Comparison of ENCODE assay signal across 8 cellular contexts in genomic region chr9:99253772-99254431, GRCh38. TPM values are rescaled to one million over a fixed set of nuclear protein-coding genes. Genes with fewer than 3 reads are reported as not detected.
DNase-seq lines count a peak whose midpoint lies in the region; ATAC-seq, FAIRE-seq and TF ChIP-seq lines count a peak whose summit lies in the region.

No MANE protein-coding gene starts in this region.

- no peaks in the 10 kb centered on the region for H3K79me2 ChIP-seq in K562 (ENCODE audit: control insufficient read depth, insufficient read depth, low read length)

- in situ Hi-C loops in K562 (cut with MboI), result loop anchor here (25.0 kb wide), 1 partner anchor 758 kb away; no protein-coding TSS in a partner anchor

- H3K4me3 Mint-ChIP-seq in T-helper 1 cell treated with Interleukin-12 subunit alpha and Interleukin-12 subunit beta and Interleukin-4 antibody, amounts not matched to agents 30 μg/mL and 1 μg/mL, for 36 hours, result peak overlapping the region; percentile 66

- peak; percentile 99 for FAIRE-seq in GM18507 (lab: Jason Lieb, UNC)
- FAIRE-seq in K562 (lab: Jason Lieb, UNC), result no peak

- no peak for TF ChIP-seq CTCF in K562 (IDR thresholded peaks at IDR 0.05 in 2 of 3, conservative IDR thresholded peaks at IDR 0.05 in 1 of 3; ENCODE audit: insufficient read depth in 2 of 3, low read depth in 1 of 3, low read length in 3 of 3)

- peak overlapping the region in 1 of 2 experiments; percentile 46; a peak in 2 of 4 replicates for H3K9ac ChIP-seq in K562 (ENCODE audit: insufficient read depth in 1 of 2, low read depth in 2 of 2, low read length in 2 of 2)

- no TSS peak for BruUV-seq in K562 (replicated peaks; lab: Mats Ljungman, UMichigan)

- no peak overlapping the region for H3K4me3 ChIP-seq in K562

- H4K20me1 ChIP-seq in K562 (replicated peaks; ENCODE audit: control insufficient read depth, insufficient read depth, low read length), result no peaks in the 10 kb centered on the region

- H3K36me3 Mint-ChIP-seq in T-helper 1 cell treated with Interleukin-12 subunit alpha and Interleukin-12 subunit beta and Interleukin-4 antibody, amounts not matched to agents 30 μg/mL and 1 μg/mL, for 36 hours (ENCODE audit: low read depth), result no peaks in the 10 kb centered on the region

- DNase-seq in GM18507 (ENCODE audit: extremely low spot score, insufficient read length, low read depth) (peak; percentile 57), K562 (ENCODE audit: extremely low read depth in 1 of 4, low spot score in 3 of 4) (peak in 2 of 4 experiments; percentile 19 to 20), NCI-H2171 (lab: John Stamatoyannopoulos, UW) (no peak), SK-N-DZ (ENCODE audit: low spot score) (no peak), foreskin melanocyte (no peak)
- peak; percentile 80 for DNase-seq in stimulated activated CD4-positive, alpha-beta T cell treated with anti-CD3 and anti-CD28 coated beads, Interleukin-4, amount 100 ng/mL, for 1 hour

- H3K27ac ChIP-seq in K562 (ENCODE audit: extremely low read depth, low read depth, low read length), result no peak overlapping the region

- peak overlapping the region; percentile 67 for H2AFZ ChIP-seq in K562 (ENCODE audit: low read depth, low read length)

- TF ChIP-seq EP300 in K562 (IDR thresholded peaks at IDR 0.05; ENCODE audit: low read length), result no peak

- POLR2A ChIA-PET in K562 (lab: Yijun Ruan, JAX), result no interaction called here

- H3K27me3 Mint-ChIP-seq in T-helper 1 cell treated with Interleukin-12 subunit alpha and Interleukin-12 subunit beta and Interleukin-4 antibody, amounts not matched to agents 30 μg/mL and 1 μg/mL, for 36 hours (ENCODE audit: low read depth), result peaks cover 3% of the 10 kb centered on the region

- intact Hi-C loops in K562 (cut with micrococcal nuclease), result no loop called here

- H3K4me1 ChIP-seq in K562 (replicated peaks in 1 of 2; ENCODE audit: control insufficient read depth in 2 of 2, insufficient read depth in 2 of 2, low read length in 2 of 2), result peaks cover 0 to 5% of the 10 kb centered on the region in 2 experiments; a peak in 3 of 5 replicates

- TF ChIP-seq RAD21 in K562 (CRISPR knock-in tag; conservative IDR thresholded peaks at IDR 0.05 in 1 of 2, IDR thresholded peaks at IDR 0.05 in 1 of 2), result no peak

- no peaks in the 10 kb centered on the region for H3K9me1 ChIP-seq in K562 (ENCODE audit: control insufficient read depth, insufficient read depth, low read length)

- no peaks in the 10 kb centered on the region for H3K9me3 ChIP-seq in K562 (replicated peaks; ENCODE audit: control insufficient read depth, insufficient read depth, low read depth, low read length)

- H3K36me3 ChIP-seq in K562 (ENCODE audit: control insufficient read depth, insufficient read depth, low read length), result no peaks in the 10 kb centered on the region

- H3K27me3 ChIP-seq in K562 (ENCODE audit: control insufficient read depth in 2 of 2, insufficient read depth in 2 of 2, low read length in 2 of 2), result 0 out of 5 replicates have a peak, but pooled peaks cover 0 to 3% of the 10 kb centered on the region in 2 experiments

- no peak for TF ChIP-seq POLR2A in K562 (conservative IDR thresholded peaks at IDR 0.05)

- WGBS in K562 (ENCODE audit: insufficient coverage, low coverage, missing lambda C conversion rate), result 14% methylated on average over 15 of the region's 15 CpGs

- H3K9me3 Mint-ChIP-seq in T-helper 1 cell treated with Interleukin-12 subunit alpha and Interleukin-12 subunit beta and Interleukin-4 antibody, amounts not matched to agents 30 μg/mL and 1 μg/mL, for 36 hours, result no peaks in the 10 kb centered on the region

- peaks cover 25% of the 10 kb centered on the region for H3K4me1 Mint-ChIP-seq in T-helper 1 cell treated with Interleukin-12 subunit alpha and Interleukin-12 subunit beta and Interleukin-4 antibody, amounts not matched to agents 30 μg/mL and 1 μg/mL, for 36 hours (ENCODE audit: low read depth)

- no peak overlapping the region for H3K4me2 ChIP-seq in K562 (ENCODE audit: insufficient read depth, low read length)

- ATAC-seq in HG02798 (IDR thresholded peaks at IDR 0.05; ENCODE audit: poor library complexity, unreplicated experiment), result peak; percentile 90
- peak; percentile 56 for ATAC-seq in K562

- CTCF ChIA-PET in K562 (lab: Yijun Ruan, JAX; ENCODE audit: low intra/inter-chr PET ratio), result no interaction called here

- H3K27ac Mint-ChIP-seq in T-helper 1 cell treated with Interleukin-12 subunit alpha and Interleukin-12 subunit beta and Interleukin-4 antibody, amounts not matched to agents 30 μg/mL and 1 μg/mL, for 36 hours, result peak overlapping the region; percentile 96

TF ChIP-seq in K562, 482 proteins besides CTCF, POLR2A, EP300 and RAD21 (continues in another document):
- peak; percentile 27; the same call in 1 of the 2 replicates for TF ChIP-seq ESRRA (IDR thresholded peaks at IDR 0.05; ENCODE audit: borderline replicate concordance, low read depth)

RNA-seq across cellular contexts. Expression of gene SEC61B, which starts 31.8 kb away (rescaled TPM):
- total RNA-seq in K562 (2011; cell fraction: chromatin; rRNA removed; ENCODE audit: low replicate concordance), result 18.6 and 28.3 TPM in 2 replicates
- 17.2 and 19.5 TPM in 2 replicates for total RNA-seq in K562 (2011; cell fraction: nucleolus; rRNA removed)
- 33.0 and 51.6 TPM in 2 replicates for total RNA-seq in K562 (2011; cell fraction: nucleoplasm; rRNA removed)
- total RNA-seq in K562 (2014; rRNA removed) (147 and 158 TPM in 2 replicates), K562 (2014; rRNA removed; fragmentation: Illumina TruSeq; extraction: Trizol) (166 and 177 TPM in 2 replicates), K562 (2015; rRNA removed; fragmentation: Illumina TruSeq; extraction: Trizol) (218 and 221 TPM in 2 replicates), K562 (2021) (172 and 185 TPM in 2 replicates)
- polyA plus RNA-seq in K562 (2011; rRNA removed) (168 and 177 TPM in 2 replicates), K562 (2014; fragmentation: Illumina TruSeq; extraction: Trizol) (214 and 271 TPM in 2 replicates), K562 (2014; fragmentation: Nextera tagmentation; extraction: Ambion mirVana) (100 to 1,000 TPM in 1 of 2 experiments, 10 to 100 TPM in 1; 57.8 to 107 TPM), K562 (2014; rRNA removed) (213 and 262 TPM in 2 replicates)
- 277 and 293 TPM in 2 replicates for polyA plus RNA-seq in K562 (2011; cell fraction: cytosol; rRNA removed)
- 65.7 and 84.3 TPM in 2 replicates for polyA plus RNA-seq in K562 (2011; cell fraction: nucleus; rRNA removed)
- polyA plus RNA-seq in K562 (2012), result 336 and 342 TPM in 2 replicates
- polyA minus RNA-seq in K562 (2011; rRNA and poly(A)+ RNA removed), result 64.2 and 69.9 TPM in 2 replicates
- 23.0 and 34.8 TPM in 2 replicates for polyA minus RNA-seq in K562 (2011; cell fraction: cytosol; rRNA and poly(A)+ RNA removed)
- polyA minus RNA-seq in K562 (2011; cell fraction: nucleus; rRNA and poly(A)+ RNA removed), result 16.8 and 28.4 TPM in 2 replicates
- polyA plus RNA-seq in SK-N-DZ (2014; cell fraction: cytosol; rRNA removed), result 69.1 and 123 TPM in 2 replicates
- polyA plus RNA-seq in SK-N-DZ (2014; cell fraction: nucleus; rRNA removed), result 48.6 and 81.7 TPM in 2 replicates

RNA-seq across cellular contexts. Expression of gene ALG2, which starts 32.2 kb away (rescaled TPM):
- 32.6 and 41.8 TPM in 2 replicates for total RNA-seq in K562 (2011; cell fraction: chromatin; rRNA removed; ENCODE audit: low replicate concordance)
- 42.9 and 43.7 TPM in 2 replicates for total RNA-seq in K562 (2011; cell fraction: nucleolus; rRNA removed)
- 40.1 and 41.9 TPM in 2 replicates for total RNA-seq in K562 (2011; cell fraction: nucleoplasm; rRNA removed)
- total RNA-seq in K562 (2014; rRNA removed), result 17.8 and 20.6 TPM in 2 replicates
- 24.3 and 24.7 TPM in 2 replicates for total RNA-seq in K562 (2014; rRNA removed; fragmentation: Illumina TruSeq; extraction: Trizol)
- total RNA-seq in K562 (2015; rRNA removed; fragmentation: Illumina TruSeq; extraction: Trizol), result 23.8 and 25.2 TPM in 2 replicates
- 17.2 and 18.2 TPM in 2 replicates for total RNA-seq in K562 (2021)
- 41.9 and 44.4 TPM in 2 replicates for polyA plus RNA-seq in K562 (2011; rRNA removed)
- polyA plus RNA-seq in K562 (2011; cell fraction: cytosol; rRNA removed), result 25.6 and 30.4 TPM in 2 replicates
- 34.9 and 41.2 TPM in 2 replicates for polyA plus RNA-seq in K562 (2011; cell fraction: nucleus; rRNA removed)
- 15.8 and 24.9 TPM in 2 replicates for polyA plus RNA-seq in K562 (2012)
- 23.7 and 28.7 TPM in 2 replicates for polyA plus RNA-seq in K562 (2014; fragmentation: Illumina TruSeq; extraction: Trizol)
- polyA plus RNA-seq in K562 (2014; fragmentation: Nextera tagmentation; extraction: Ambion mirVana), result 1 to 10 TPM; 4.9 to 7.3 TPM
- polyA plus RNA-seq in K562 (2014; rRNA removed), result 18.1 and 20.2 TPM in 2 replicates
- 27.3 and 28.5 TPM in 2 replicates for polyA minus RNA-seq in K562 (2011; rRNA and poly(A)+ RNA removed)
- polyA minus RNA-seq in K562 (2011; cell fraction: cytosol; rRNA and poly(A)+ RNA removed), result 11.8 and 12.3 TPM in 2 replicates
- 13.5 and 24.4 TPM in 2 replicates for polyA minus RNA-seq in K562 (2011; cell fraction: nucleus; rRNA and poly(A)+ RNA removed)
- 17.6 and 17.8 TPM in 2 replicates for polyA plus RNA-seq in SK-N-DZ (2014; cell fraction: cytosol; rRNA removed)
- polyA plus RNA-seq in SK-N-DZ (2014; cell fraction: nucleus; rRNA removed), result 11.7 and 14.0 TPM in 2 replicates

Comparison
In these comparisons a context has a peak if more than half of its experiments do, and no peak if none do; other contexts are left out.
1. DNase-seq: peak in GM18507 (single experiment) and stimulated activated CD4-positive, alpha-beta T cell treated with anti-CD3 and anti-CD28 coated beads, Interleukin-4, amount 100 ng/mL, for 1 hour (single experiment); none in NCI-H2171 (single experiment), SK-N-DZ (single experiment) and foreskin melanocyte (single experiment).